21 cellular contexts compared by ENCODE assay signal in the genomic region with DNA sequence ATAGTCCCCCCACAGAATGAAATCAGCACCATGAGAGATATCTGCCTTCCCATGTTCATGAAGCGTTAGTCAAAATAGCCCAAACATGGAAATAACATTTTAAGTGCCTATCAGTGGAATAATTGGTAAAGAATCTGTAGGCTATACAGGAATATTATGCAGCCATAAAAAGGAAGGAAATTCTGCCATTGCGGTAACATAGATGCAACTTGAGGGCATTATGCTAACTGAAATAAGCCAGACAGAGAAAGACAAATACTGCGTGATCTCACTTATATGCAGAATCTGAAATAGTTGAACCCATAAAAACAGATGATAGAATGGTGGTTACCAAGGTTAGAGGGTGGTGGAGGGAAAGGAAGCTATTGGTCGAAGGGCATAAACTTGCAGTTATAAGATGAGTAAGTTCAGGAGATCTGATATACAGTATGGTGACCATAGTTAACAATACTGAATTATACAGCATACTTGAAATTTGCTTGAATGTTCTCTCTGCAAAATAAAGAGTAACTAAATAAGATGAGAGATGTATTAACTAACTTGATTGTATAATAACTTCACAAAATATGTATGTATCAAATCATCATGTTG. TPM values are rescaled to one million over a fixed set of nuclear protein-coding genes. Genes with fewer than 3 reads are reported as not detected.
DNase-seq lines count a peak whose midpoint lies in the region; ATAC-seq, FAIRE-seq and TF ChIP-seq lines count a peak whose summit lies in the region.
"Had no signal": no experiment of that assay in that cellular context is flagged by ENCODE, and none has a peak within 500 bp of the region (broad histone marks: within the 10 kb centered on the region; RNA-seq: fewer than 3 reads in every experiment).

No MANE protein-coding gene starts in this region.

- no peaks in the 10 kb centered on the region for H3K9me3 ChIP-seq in T-helper 17 cell (ENCODE audit: control insufficient read depth, low read length, poor library complexity, severe bottlenecking)
- no peaks in the 10 kb centered on the region for H3K9me3 ChIP-seq in keratinocyte (ENCODE audit: control insufficient read depth, low read depth, low read length)
- H3K9me3 ChIP-seq: BLaER1, Peyer's patch had no signal

- H3K36me3 ChIP-seq in keratinocyte (ENCODE audit: control insufficient read depth in 2 of 2, extremely low read depth in 1 of 2, insufficient read depth in 2 of 2, low read length in 2 of 2): no peaks in the 10 kb centered on the region
- H3K36me3 ChIP-seq: BLaER1, Peyer's patch had no signal

- no peaks in the 10 kb centered on the region for H3K27me3 Mint-ChIP-seq in activated CD4-positive, alpha-beta T cell treated with anti-CD3 and anti-CD28 coated beads, Interleukin-2, amount 10 ng/mL, durations not matched to agents 24 days and 14 days
- H3K27me3 Mint-ChIP-seq in T-helper 17 cell: peaks cover 5% of the 10 kb centered on the region

- H3K4me1 Mint-ChIP-seq in activated CD4-positive, alpha-beta T cell treated with anti-CD3 and anti-CD28 coated beads, Interleukin-2, amount 10 ng/mL, durations not matched to agents 24 days and 14 days: peaks cover 36% of the 10 kb centered on the region
- peaks cover 24% of the 10 kb centered on the region for H3K4me1 Mint-ChIP-seq in T-helper 17 cell

- dilution Hi-C loops in keratinocyte (cut with MboI; ENCODE audit: extremely low pct_ligation_motif_present, low sequenced_read_pairs): no loop called here

- no peaks in the 10 kb centered on the region for H3K79me2 ChIP-seq in keratinocyte (ENCODE audit: control insufficient read depth, insufficient read depth, low read length)

- no peak overlapping the region for H3K4me3 ChIP-seq in keratinocyte (ENCODE audit: control insufficient read depth in 2 of 3, extremely low read depth in 1 of 3, insufficient read depth in 2 of 3, low read depth in 1 of 3, low read length in 3 of 3)
- H3K4me3 ChIP-seq: BLaER1, Peyer's patch, SK-N-MC had no signal

- no peak for TF ChIP-seq CTCF in keratinocyte (optimal IDR thresholded peaks at IDR 0.05 in 1 of 3, IDR thresholded peaks at IDR 0.05 in 1 of 3, conservative IDR thresholded peaks at IDR 0.05 in 1 of 3; ENCODE audit: extremely low read depth in 1 of 3, insufficient read depth in 2 of 3, low read length in 3 of 3)

- peak overlapping the region; percentile 61 for H3K27ac Mint-ChIP-seq in activated CD4-positive, alpha-beta T cell treated with anti-CD3 and anti-CD28 coated beads, Interleukin-2, amount 10 ng/mL, durations not matched to agents 24 days and 14 days
- H3K27ac Mint-ChIP-seq in T-helper 17 cell: peak overlapping the region; percentile 90

- peak overlapping the region; percentile 29 for H3K4me3 Mint-ChIP-seq in activated CD4-positive, alpha-beta T cell treated with anti-CD3 and anti-CD28 coated beads, Interleukin-2, amount 10 ng/mL, durations not matched to agents 24 days and 14 days
- no peak overlapping the region for H3K4me3 Mint-ChIP-seq in T-helper 17 cell

- no peak overlapping the region for H3K9ac ChIP-seq in keratinocyte (ENCODE audit: control insufficient read depth, extremely low read depth, insufficient read depth, low read length)
- H3K9ac ChIP-seq: BLaER1, KMS-11 had no signal

- intact Hi-C loops in activated CD4-positive, alpha-beta T cell treated with anti-CD3 and anti-CD28 coated beads, Interleukin-2, amount 10 ng/mL, durations not matched to agents 24 days and 14 days (cut with micrococcal nuclease): loop anchor here (1.0 to 10.0 kb wide), 4 partner anchors 15 to 1351 kb away; partner anchors contain the start of gene SERBP1

- peaks cover 6% of the 10 kb centered on the region for H3K36me3 Mint-ChIP-seq in activated CD4-positive, alpha-beta T cell treated with anti-CD3 and anti-CD28 coated beads, Interleukin-2, amount 10 ng/mL, durations not matched to agents 24 days and 14 days (ENCODE audit: low read depth)
- peaks cover 4% of the 10 kb centered on the region for H3K36me3 Mint-ChIP-seq in T-helper 17 cell (ENCODE audit: low read depth)

- no peak for DNase-seq in activated CD4-positive, alpha-beta T cell treated with anti-CD3 and anti-CD28 coated beads, Interleukin-2, amount 10 ng/mL, durations not matched to agents 24 days and 14 days
- no peak for DNase-seq in activated CD4-positive, alpha-beta T cell treated with anti-CD3 and anti-CD28 coated beads, Interleukin-2, amount 50 U/mL, for 48 hours
- no peak for DNase-seq in T-helper 17 cell
- DNase-seq in keratinocyte (ENCODE audit: low read depth, low spot score): no peak
- no peak for DNase-seq in MV-4-11 (lab: John Stamatoyannopoulos, UW)
- DNase-seq in stimulated activated naive CD4-positive, alpha-beta T cell (lab: John Stamatoyannopoulos, UW): no peak
- DNase-seq: 8988T, DMS79 treated with DMSO at 0.1 percent for 48 hours, GOT3, NCI-H1105, NCI-H1694, Peyer's patch had no signal

- no peaks in the 10 kb centered on the region for H3K27me3 ChIP-seq in keratinocyte (ENCODE audit: control insufficient read depth, extremely low read depth, insufficient read depth, low read length)
- H3K27me3 ChIP-seq: BLaER1, Peyer's patch had no signal

- ATAC-seq in T-helper 17 cell (no peak), HG03139 (IDR thresholded peaks at IDR 0.05; ENCODE audit: unreplicated experiment) (no peak)
- ATAC-seq: HepG2 had no signal

- no peak overlapping the region for H3K4me2 ChIP-seq in keratinocyte (ENCODE audit: control insufficient read depth, extremely low read depth, insufficient read depth, low read depth, low read length)
- H3K4me2 ChIP-seq: BLaER1, KMS-11 had no signal

- FAIRE-seq in A204.1 (lab: Jason Lieb, UNC) (peak; percentile 14), keratinocyte (lab: Jason Lieb, UNC) (peak; percentile 5)
- FAIRE-seq: G401.6, HepG2 had no signal

- no peak overlapping the region for H3K27ac ChIP-seq in keratinocyte (ENCODE audit: control insufficient read depth, insufficient read depth, low read length)
- H3K27ac ChIP-seq: BLaER1, KMS-11, Peyer's patch, SK-N-MC had no signal

- no peak overlapping the region for H2AFZ ChIP-seq in keratinocyte (ENCODE audit: control insufficient read depth, low read length)

- H3K9me1 ChIP-seq in keratinocyte (ENCODE audit: control insufficient read depth, extremely low read depth, insufficient read depth, low read length): no peaks in the 10 kb centered on the region

- H4K20me1 ChIP-seq in keratinocyte (ENCODE audit: control insufficient read depth, extremely low read depth, insufficient read depth, low read length): no peaks in the 10 kb centered on the region
- H4K20me1 ChIP-seq: BLaER1 had no signal

- H3K4me1 ChIP-seq in keratinocyte (ENCODE audit: control insufficient read depth, extremely low read depth, insufficient read depth, low read length): peaks cover 7% of the 10 kb centered on the region
- H3K4me1 ChIP-seq: Peyer's patch had no signal

- H3K9me3 Mint-ChIP-seq in activated CD4-positive, alpha-beta T cell treated with anti-CD3 and anti-CD28 coated beads, Interleukin-2, amount 10 ng/mL, durations not matched to agents 24 days and 14 days: peaks cover 7% of the 10 kb centered on the region

RNA-seq across cellular contexts. Expression of gene IL23R, which starts 0.7 kb away (rescaled TPM):
- total RNA-seq in activated CD4-positive, alpha-beta T cell treated with anti-CD3 and anti-CD28 coated beads, Interleukin-2, amount 10 ng/mL, durations not matched to agents 24 days and 14 days: 3.1 and 3.8 TPM in 2 replicates
- 1 to 10 TPM; 2.4 to 2.8 TPM for total RNA-seq in T-helper 17 cell
- 0.03 TPM in 1 of 3 replicates, not detected in the others for polyA plus RNA-seq in keratinocyte
- polyA plus RNA-seq in keratinocyte (2011; ENCODE audit: low read depth): not detected
- 0.05 TPM in 1 of 2 replicates, not detected in the other for polyA plus RNA-seq in keratinocyte (2011; cell fraction: cytosol; rRNA removed)
- polyA plus RNA-seq in keratinocyte (2011; cell fraction: nucleus; rRNA removed): 0.04 and 0.09 TPM in 2 replicates
- polyA plus RNA-seq in keratinocyte (2012; ENCODE audit: low replicate concordance): not detected in 2 replicates
- polyA minus RNA-seq in keratinocyte: 0.10 TPM in 1 of 3 replicates, not detected in the others
- not detected for polyA minus RNA-seq in keratinocyte (2011; cell fraction: cytosol; rRNA and poly(A)+ RNA removed)
- not detected in 2 replicates for polyA minus RNA-seq in keratinocyte (2011; cell fraction: nucleus; rRNA and poly(A)+ RNA removed)
- total RNA-seq: HepG2, MCF 10A, Right ventricle myocardium inferior had no signal
- polyA plus RNA-seq: HepG2 had no signal

RNA-seq across cellular contexts. Expression of gene C1orf141, which starts 30.8 kb away (rescaled TPM):
- not detected in 2 replicates for total RNA-seq in activated CD4-positive, alpha-beta T cell treated with anti-CD3 and anti-CD28 coated beads, Interleukin-2, amount 10 ng/mL, durations not matched to agents 24 days and 14 days
- total RNA-seq in T-helper 17 cell: not detected
- polyA plus RNA-seq in keratinocyte: not detected in 3 replicates
- not detected for polyA plus RNA-seq in keratinocyte (2011; ENCODE audit: low read depth)
- polyA plus RNA-seq in keratinocyte (2011; cell fraction: cytosol; rRNA removed): not detected in 2 replicates
- not detected in 2 replicates for polyA plus RNA-seq in keratinocyte (2011; cell fraction: nucleus; rRNA removed)
- not detected in 2 replicates for polyA plus RNA-seq in keratinocyte (2012; ENCODE audit: low replicate concordance)
- not detected in 3 replicates for polyA minus RNA-seq in keratinocyte
- polyA minus RNA-seq in keratinocyte (2011; cell fraction: cytosol; rRNA and poly(A)+ RNA removed): not detected
- polyA minus RNA-seq in keratinocyte (2011; cell fraction: nucleus; rRNA and poly(A)+ RNA removed): not detected in 2 replicates
- total RNA-seq: HepG2, MCF 10A, Peyer's patch, Right ventricle myocardium inferior had no signal
- polyA plus RNA-seq: HepG2 had no signal
